19 cellular contexts compared by ENCODE assay signal in genomic region chrX:115029869-115030564, GRCh38. TPM values are rescaled to one million over a fixed set of nuclear protein-coding genes. Genes with fewer than 3 reads are reported as not detected.
A peak's percentile ranks its signal among the peaks of the same experiment; 100 is the strongest.
DNase-seq lines count a peak whose midpoint lies in the region; ATAC-seq and TF ChIP-seq lines count a peak whose summit lies in the region.
"Had no signal": no experiment of that assay in that cellular context is flagged by ENCODE, and none has a peak within 500 bp of the region (broad histone marks: within the 10 kb centered on the region; RNA-seq: fewer than 3 reads in every experiment).

No MANE protein-coding gene starts in this region.

- no peaks in the 10 kb centered on the region for H3K36me3 Mint-ChIP-seq in osteocyte (ENCODE audit: unreplicated experiment)
- H3K36me3 Mint-ChIP-seq in activated T-cell treated with anti-CD3 and anti-CD28 coated beads, Interleukin-2, amount 50 U/mL, for 4 hours (ENCODE audit: insufficient read depth), result no peaks in the 10 kb centered on the region
- H3K36me3 Mint-ChIP-seq: CD8-positive, alpha-beta T cell had no signal

- peak overlapping the region; percentile 53 for H3K4me2 ChIP-seq in BLaER1

- no peaks in the 10 kb centered on the region for H4K20me1 ChIP-seq in BLaER1

- no peak overlapping the region for H3K4me3 Mint-ChIP-seq in osteocyte (ENCODE audit: unreplicated experiment)
- no peak overlapping the region for H3K4me3 Mint-ChIP-seq in activated T-cell treated with anti-CD3 and anti-CD28 coated beads, Interleukin-2, amount 50 U/mL, for 4 hours
- H3K4me3 Mint-ChIP-seq: activated B cell treated with CpG ODN at 0.5 μM for 24 hours; CD8-positive, alpha-beta T cell; neural crest cell; T-helper 17 cell had no signal

- H3K4me3 ChIP-seq in BLaER1, result no peak overlapping the region
- H3K4me3 ChIP-seq in ascending aorta, result no peak overlapping the region
- no peak overlapping the region for H3K4me3 ChIP-seq in fibroblast of the aortic adventitia (ENCODE audit: low read depth, low read length)
- H3K4me3 ChIP-seq: MG63 had no signal

- ATAC-seq in activated T-cell treated with anti-CD3 and anti-CD28 coated beads, Interleukin-2, amount 50 U/mL, for 4 hours, result no peak
- ATAC-seq in GM19395 (IDR thresholded peaks at IDR 0.05; ENCODE audit: unreplicated experiment), result no peak
- ATAC-seq in HG03354 (IDR thresholded peaks at IDR 0.05; ENCODE audit: poor library complexity, severe bottlenecking, unreplicated experiment), result no peak
- ATAC-seq: CD8-positive, alpha-beta T cell; T-helper 17 cell had no signal

- H3K9ac ChIP-seq in BLaER1, result no peak overlapping the region

- peaks cover 16% of the 10 kb centered on the region for H3K4me1 ChIP-seq in BLaER1
- H3K4me1 ChIP-seq in ascending aorta, result peaks cover 0 to 2% of the 10 kb centered on the region in 2 donors

- peaks cover 11% of the 10 kb centered on the region for H3K4me1 Mint-ChIP-seq in osteocyte (ENCODE audit: unreplicated experiment)
- no peaks in the 10 kb centered on the region for H3K4me1 Mint-ChIP-seq in activated T-cell treated with anti-CD3 and anti-CD28 coated beads, Interleukin-2, amount 50 U/mL, for 4 hours (ENCODE audit: low read depth)
- H3K4me1 Mint-ChIP-seq: activated B cell treated with CpG ODN at 0.5 μM for 24 hours, neural crest cell, T-helper 17 cell had no signal

- H3K27me3 Mint-ChIP-seq in osteocyte (ENCODE audit: unreplicated experiment), result no peaks in the 10 kb centered on the region
- H3K27me3 Mint-ChIP-seq in activated T-cell treated with anti-CD3 and anti-CD28 coated beads, Interleukin-2, amount 50 U/mL, for 4 hours (ENCODE audit: low read depth), result no peaks in the 10 kb centered on the region
- H3K27me3 Mint-ChIP-seq: activated B cell treated with CpG ODN at 0.5 μM for 24 hours, T-helper 17 cell had no signal

- H3K36me3 ChIP-seq in BLaER1 (no peaks in the 10 kb centered on the region), ascending aorta (no peaks in the 10 kb centered on the region)
- H3K36me3 ChIP-seq: MG63 had no signal

- peaks cover 81% of the 10 kb centered on the region for H3K27me3 ChIP-seq in BLaER1
- no peaks in the 10 kb centered on the region for H3K27me3 ChIP-seq in ascending aorta
- H3K27me3 ChIP-seq: MG63 had no signal

- DNase-seq in ascending aorta (ENCODE audit: low spot score in 2 of 2) (no peak), fibroblast of the aortic adventitia (ENCODE audit: low read depth) (peak; percentile 50), osteocyte (ENCODE audit: extremely low spot score, unreplicated experiment) (no peak)
- DNase-seq in activated CD4-positive, alpha-beta T cell treated with anti-CD3 and anti-CD28 coated beads for 4 hours, result no peak
- DNase-seq in activated T-cell treated with anti-CD3 and anti-CD28 coated beads, Interleukin-2, amount 50 U/mL, for 4 hours, result no peak
- DNase-seq: activated B cell treated with CpG ODN at 0.5 μM for 24 hours; activated CD8-positive, alpha-beta memory T cell treated with anti-CD3 and anti-CD28 coated beads for 24 hours; activated effector memory CD4-positive, alpha-beta T cell treated with Interleukin-2 at 50 U/mL for 16 hours; CD8-positive, alpha-beta T cell; mesendoderm; MG63; NCI-H446; SHP77 treated with DMSO at 0.1 percent for 48 hours; stimulated activated naive CD4-positive, alpha-beta T cell; T-helper 17 cell had no signal

- peak overlapping the region; percentile 9; the same call in 1 of the 2 replicates for H3K27ac ChIP-seq in BLaER1
- H3K27ac ChIP-seq in ascending aorta, result peak overlapping the region; percentile 60 to 71

- no peaks in the 10 kb centered on the region for H3K9me3 Mint-ChIP-seq in osteocyte (ENCODE audit: unreplicated experiment)
- H3K9me3 Mint-ChIP-seq in activated T-cell treated with anti-CD3 and anti-CD28 coated beads, Interleukin-2, amount 50 U/mL, for 4 hours, result no peaks in the 10 kb centered on the region
- H3K9me3 Mint-ChIP-seq: activated B cell treated with CpG ODN at 0.5 μM for 24 hours; CD8-positive, alpha-beta T cell had no signal

- no peak for TF ChIP-seq CTCF in ascending aorta (IDR thresholded peaks at IDR 0.05)
- no peak for TF ChIP-seq CTCF in fibroblast of the aortic adventitia (IDR thresholded peaks at IDR 0.05; ENCODE audit: insufficient read depth, low read length)
- TF ChIP-seq CTCF in osteocyte (IDR thresholded peaks at IDR 0.05), result no peak

- H3K27ac Mint-ChIP-seq in osteocyte (ENCODE audit: unreplicated experiment), result peak overlapping the region; percentile 62
- H3K27ac Mint-ChIP-seq: activated B cell treated with CpG ODN at 0.5 μM for 24 hours; CD8-positive, alpha-beta T cell; T-helper 17 cell had no signal

- H3K9me3 ChIP-seq in BLaER1, result no peaks in the 10 kb centered on the region
- H3K9me3 ChIP-seq in ascending aorta, result no peaks in the 10 kb centered on the region
- H3K9me3 ChIP-seq: MG63 had no signal

- intact Hi-C loops in ascending aorta (cut with DNase I), result no loop called here

RNA-seq across cellular contexts. Expression of gene IL13RA2, which starts 12.6 kb away (rescaled TPM):
- total RNA-seq in ascending aorta (2.6 TPM), fibroblast of the aortic adventitia (ENCODE audit: low replicate concordance) (21.8 and 213 TPM in 2 replicates), osteocyte (not detected in 2 replicates)
- not detected for total RNA-seq in activated T-cell treated with anti-CD3 and anti-CD28 coated beads, Interleukin-2, amount 50 U/mL, for 4 hours
- total RNA-seq: activated B cell treated with CpG ODN at 0.5 μM for 24 hours; CD8-positive, alpha-beta T cell; T-helper 17 cell had no signal
